In the genomic region with DNA sequence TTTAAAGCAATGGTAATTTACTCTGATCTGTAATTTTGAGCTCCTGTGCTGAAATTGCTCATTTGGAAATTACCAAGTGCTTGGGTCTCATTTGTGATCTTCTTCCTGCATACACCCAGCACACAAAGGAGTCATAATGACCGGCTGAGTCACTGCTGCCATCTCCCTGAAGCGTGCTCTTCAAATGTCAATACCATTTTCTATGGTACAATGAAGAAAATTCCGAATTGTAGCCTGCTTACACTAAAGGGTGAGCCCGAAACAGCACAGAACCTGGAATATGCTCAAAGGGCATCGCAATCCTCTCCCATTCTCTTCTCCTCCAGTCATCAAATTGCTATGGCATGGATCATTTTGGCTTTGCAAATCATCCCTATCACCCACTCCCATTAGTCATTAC, we compare ENCODE assay signal across 23 cellular contexts.
DNase-seq lines count a peak whose midpoint lies in the region; ATAC-seq and TF ChIP-seq lines count a peak whose summit lies in the region.
"Had no signal": no experiment of that assay in that cellular context is flagged by ENCODE, and none has a peak within 500 bp of the region (broad histone marks: within the 10 kb centered on the region; RNA-seq: fewer than 3 reads in every experiment).

No MANE protein-coding gene starts in this region.

- ATAC-seq in HG02610 (IDR thresholded peaks at IDR 0.05; ENCODE audit: unreplicated experiment) (peak; percentile 95), PC-3 (peak; percentile 40; the same call in 1 of the 2 replicates), GM21360 (IDR thresholded peaks at IDR 0.05; ENCODE audit: unreplicated experiment) (no peak), GM21515 (IDR thresholded peaks at IDR 0.05; ENCODE audit: unreplicated experiment) (no peak), left colon (no peak), HG03175 (IDR thresholded peaks at IDR 0.05; ENCODE audit: unreplicated experiment) (no peak)
- ATAC-seq: body of pancreas; heart right ventricle; stimulated activated naive B cell treated with anti-CD40 and anti-IgM and Interleukin-4, amounts not matched to agents 10 μg/mL and 1 μg/mL and 100 μg/mL, for 72 hours had no signal

- H3K4me2 ChIP-seq in PC-3 (ENCODE audit: low read length), result no peak overlapping the region
- H3K4me2 ChIP-seq: BLaER1 treated with 17β-estradiol and CSF1 and Interleukin-3, amounts not matched to agents 10 nM and 100 nM had no signal

- H3F3A ChIP-seq in PC-3 (ENCODE audit: low read length, unreplicated experiment), result no peaks in the 10 kb centered on the region

- no peaks in the 10 kb centered on the region for H3K4me1 ChIP-seq in PC-3 (ENCODE audit: insufficient read depth, low read length)
- H3K4me1 ChIP-seq: BLaER1 treated with 17β-estradiol and CSF1 and Interleukin-3, amounts not matched to agents 10 nM and 100 nM; body of pancreas; esophagus squamous epithelium; heart right ventricle; prostate gland; transverse colon had no signal

- peak overlapping the region; percentile 7; the same call in 1 of the 2 replicates for H3K27ac ChIP-seq in PC-3 (ENCODE audit: low read length)
- H3K27ac ChIP-seq: BLaER1 treated with 17β-estradiol and CSF1 and Interleukin-3, amounts not matched to agents 10 nM and 100 nM; body of pancreas; esophagus squamous epithelium; heart right ventricle; prostate gland; SK-N-MC; transverse colon had no signal

- no peak overlapping the region for H3K4me3 ChIP-seq in PC-3 (ENCODE audit: low read length)
- H3K4me3 ChIP-seq: BLaER1 treated with 17β-estradiol and CSF1 and Interleukin-3, amounts not matched to agents 10 nM and 100 nM; body of pancreas; esophagus squamous epithelium; heart right ventricle; prostate gland; SK-N-MC; transverse colon had no signal

- POLR2A ChIA-PET in PC-3 (lab: Charles Lee; ENCODE audit: unreplicated experiment), result interaction anchor here (0.7 kb wide), 1 partner anchor 115 kb away, joined by 3 read pairs; no protein-coding TSS in a partner anchor

- no peaks in the 10 kb centered on the region for H3K79me2 ChIP-seq in PC-3 (ENCODE audit: low read length)

- no peaks in the 10 kb centered on the region for H3K9me2 ChIP-seq in PC-3 (replicated peaks; ENCODE audit: low read length)

- BruUV-seq in PC-3 (replicated peaks; lab: Mats Ljungman, UMichigan), result no TSS peak

- peak; percentile 0 for DNase-seq in NCI-H1436 (lab: John Stamatoyannopoulos, UW)
- no peak for DNase-seq in NCI-H1436 treated with DMSO at 0.1 percent for 48 hours (lab: John Stamatoyannopoulos, UW)
- peak; percentile 42 for DNase-seq in PC-3
- no peak for DNase-seq in left colon
- DNase-seq: 8988T; activated CD4-positive, alpha-beta T cell treated with anti-CD3 and anti-CD28 coated beads, Interleukin-2, amount 10 ng/mL, durations not matched to agents 24 days and 14 days; activated naive CD4-positive, alpha-beta T cell treated with anti-CD3 and anti-CD28 coated beads for 36 hours; body of pancreas; DMS79; esophagus squamous epithelium; heart right ventricle; NCI-H187 treated with DMSO at 0.1 percent for 48 hours; NCI-H526; nephron progenitor cell; stimulated activated naive B cell treated with anti-CD40 and anti-IgM and Interleukin-4, amounts not matched to agents 10 μg/mL and 1 μg/mL and 100 μg/mL, for 72 hours; transverse colon had no signal

- intact Hi-C loops in PC-3 (cut with micrococcal nuclease) (no loop called here), left colon (cut with DNase I, micrococcal nuclease) (no loop called here)

- no peaks in the 10 kb centered on the region for H3K9me3 ChIP-seq in PC-3 (ENCODE audit: low read length)
- H3K9me3 ChIP-seq: BLaER1 treated with 17β-estradiol and CSF1 and Interleukin-3, amounts not matched to agents 10 nM and 100 nM; body of pancreas; esophagus squamous epithelium; heart right ventricle; prostate gland; transverse colon had no signal

- no peaks in the 10 kb centered on the region for H4K20me1 ChIP-seq in PC-3 (ENCODE audit: low read length)

- H3K27me3 ChIP-seq in PC-3 (ENCODE audit: low read length), result no peaks in the 10 kb centered on the region
- H3K27me3 ChIP-seq: body of pancreas, esophagus squamous epithelium, heart right ventricle, transverse colon had no signal

- H3K36me3 ChIP-seq in PC-3 (ENCODE audit: low read depth, low read length), result no peaks in the 10 kb centered on the region
- H3K36me3 ChIP-seq: BLaER1 treated with 17β-estradiol and CSF1 and Interleukin-3, amounts not matched to agents 10 nM and 100 nM; esophagus squamous epithelium; heart right ventricle; prostate gland; transverse colon had no signal

- CTCF ChIA-PET in PC-3 (lab: Charles Lee), result no interaction called here

- TF ChIP-seq CTCF in PC-3 (conservative IDR thresholded peaks at IDR 0.05; ENCODE audit: low read depth, low read length), result no peak

- no peak overlapping the region for H3K9ac ChIP-seq in PC-3 (ENCODE audit: low read length)
- H3K9ac ChIP-seq: BLaER1 treated with 17β-estradiol and CSF1 and Interleukin-3, amounts not matched to agents 10 nM and 100 nM had no signal

- H2AFZ ChIP-seq in PC-3 (ENCODE audit: low read length), result no peak overlapping the region

Comparison
In these comparisons a context has a peak if more than half of its experiments do, and no peak if none do; other contexts are left out.
1. DNase-seq: peak in NCI-H1436 (single experiment) and PC-3 (single experiment); none in NCI-H1436 treated with DMSO at 0.1 percent for 48 hours (single experiment) and left colon (0 of 2).
2. ATAC-seq: peak in HG02610 (single experiment) and PC-3 (single experiment); none in GM21360 (single experiment), GM21515 (single experiment), left colon (single experiment) and HG03175 (single experiment).